In the genomic region with DNA sequence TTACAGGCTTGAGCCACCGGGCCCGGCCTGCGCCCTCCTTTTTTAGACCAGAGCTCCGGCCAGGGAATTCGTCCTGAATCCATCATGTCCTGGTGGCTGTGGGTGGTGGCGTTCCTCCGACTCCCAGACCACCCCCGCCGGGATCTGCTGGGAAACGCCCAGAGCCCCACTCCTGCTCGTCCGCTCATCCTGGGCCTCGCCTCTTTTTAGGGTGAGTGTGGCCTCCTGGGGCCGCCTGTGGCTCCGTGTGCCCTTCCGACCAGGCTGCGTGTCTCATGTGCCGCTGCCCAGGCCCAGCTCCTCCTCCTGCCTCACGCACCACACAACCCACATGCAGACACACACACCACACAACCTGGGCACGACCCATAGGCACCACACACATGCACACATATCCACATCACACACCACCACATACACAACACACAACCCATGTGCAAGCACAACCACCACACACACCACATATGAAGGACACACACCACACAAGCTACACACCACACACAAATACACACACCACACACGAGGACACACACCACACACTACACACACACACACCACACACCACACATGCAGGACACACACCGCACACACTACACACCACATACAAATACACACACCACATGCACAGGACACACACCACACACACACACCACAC, we compare ENCODE assay signal across 22 cellular contexts.
"Had no signal": no experiment of that assay in that cellular context is flagged by ENCODE, and none has a peak within 500 bp of the region (broad histone marks: within the 10 kb centered on the region; RNA-seq: fewer than 3 reads in every experiment).

No MANE protein-coding gene starts in this region.

- H3K36me3 ChIP-seq: adrenal gland, breast epithelium, esophagus muscularis mucosa, gastroesophageal sphincter, heart left ventricle, tibial nerve had no signal

- H3K4me1 ChIP-seq: adrenal gland, breast epithelium, esophagus muscularis mucosa, gastroesophageal sphincter, heart left ventricle had no signal

- DNase-seq: activated CD4-positive, alpha-beta T cell treated with anti-CD3 and anti-CD28 coated beads for 1 hour; activated gamma-delta T cell treated with Interleukin-2 at 50 U/mL for 16 hours; activated T-cell treated with anti-CD3 and anti-CD28 coated beads, Interleukin-2, amount 50 U/mL, for 72 hours; adrenal gland; cerebellar nuclear complex; effector CD4-positive, alpha-beta T cell; kidney glomerular epithelial cell; nucleus accumbens; retina; stimulated activated CD4-positive, alpha-beta T cell treated with anti-CD3 and anti-CD28 coated beads, Interleukin-15, amount 100 ng/mL, for 24 hours; stimulated activated CD4-positive, alpha-beta T cell treated with anti-CD3 and anti-CD28 coated beads, Interleukin-2, amount 100 ng/mL, for 48 hours had no signal

- H3K9me3 ChIP-seq: adrenal gland, breast epithelium, esophagus muscularis mucosa, tibial nerve had no signal

- H3K27ac ChIP-seq: adrenal gland, breast epithelium, esophagus muscularis mucosa, gastroesophageal sphincter, heart left ventricle, skin epidermis, tibial nerve had no signal

- H3K4me1 Mint-ChIP-seq: nephron had no signal

- H3K36me3 Mint-ChIP-seq: activated naive CD4-positive, alpha-beta T cell treated with anti-CD3 and anti-CD28 coated beads, Interleukin-2, amount 50 U/mL, for 72 hours had no signal

- H3K27ac Mint-ChIP-seq: activated naive CD4-positive, alpha-beta T cell treated with anti-CD3 and anti-CD28 coated beads, Interleukin-2, amount 50 U/mL, for 72 hours; activated T-cell treated with anti-CD3 and anti-CD28 coated beads, Interleukin-2, amount 50 U/mL, for 72 hours; nephron; stimulated activated naive CD8-positive, alpha-beta T cell treated with anti-CD3 and anti-CD28 coated beads, Interleukin-15, Interleukin-2, amounts not matched to agents 100 ng/mL and 50 ng/mL, for 24 hours; T-helper 1 cell treated with Interleukin-12 subunit alpha and Interleukin-12 subunit beta and Interleukin-4 antibody, amounts not matched to agents 30 μg/mL and 1 μg/mL, for 36 hours had no signal

- H3K9me3 Mint-ChIP-seq: activated naive CD4-positive, alpha-beta T cell treated with anti-CD3 and anti-CD28 coated beads, Interleukin-2, amount 50 U/mL, for 72 hours; activated T-cell treated with anti-CD3 and anti-CD28 coated beads, Interleukin-2, amount 50 U/mL, for 72 hours; nephron; stimulated activated naive CD8-positive, alpha-beta T cell treated with anti-CD3 and anti-CD28 coated beads, Interleukin-15, Interleukin-2, amounts not matched to agents 100 ng/mL and 50 ng/mL, for 24 hours; T-helper 1 cell treated with Interleukin-12 subunit alpha and Interleukin-12 subunit beta and Interleukin-4 antibody, amounts not matched to agents 30 μg/mL and 1 μg/mL, for 36 hours had no signal

- H3K27me3 ChIP-seq: adrenal gland, tibial nerve had no signal

- ATAC-seq: activated naive CD4-positive, alpha-beta T cell treated with anti-CD3 and anti-CD28 coated beads, Interleukin-2, amount 50 U/mL, for 72 hours; activated T-cell treated with anti-CD3 and anti-CD28 coated beads, Interleukin-2, amount 50 U/mL, for 72 hours; gastroesophageal sphincter had no signal

- H3K4me3 Mint-ChIP-seq: activated T-cell treated with anti-CD3 and anti-CD28 coated beads, Interleukin-2, amount 50 U/mL, for 72 hours; nephron; stimulated activated naive CD8-positive, alpha-beta T cell treated with anti-CD3 and anti-CD28 coated beads, Interleukin-15, Interleukin-2, amounts not matched to agents 100 ng/mL and 50 ng/mL, for 24 hours; T-helper 1 cell treated with Interleukin-12 subunit alpha and Interleukin-12 subunit beta and Interleukin-4 antibody, amounts not matched to agents 30 μg/mL and 1 μg/mL, for 36 hours had no signal

- H3K4me3 ChIP-seq: adrenal gland, breast epithelium, esophagus muscularis mucosa, gastroesophageal sphincter, heart left ventricle, lung, skin epidermis, tibial nerve had no signal
